In genomic region chr22:21982338-21982965, GRCh38 we compare ENCODE assay signal across 8 cellular contexts. TPM values are rescaled to one million over a fixed set of nuclear protein-coding genes. Genes with fewer than 3 reads are reported as not detected.
DNase-seq lines count a peak whose midpoint lies in the region; ATAC-seq, FAIRE-seq and TF ChIP-seq lines count a peak whose summit lies in the region.

Gene TOP3B, minus strand, starts transcription at chr22:21982787. Its CDS starts 7,078 bp downstream, at chr22:21975709.

- no peaks in the 10 kb centered on the region for H3K9me3 ChIP-seq in kidney (ENCODE audit: control insufficient read depth in 1 of 2, low read length in 2 of 2)

- no peaks in the 10 kb centered on the region for H3K36me3 ChIP-seq in kidney (ENCODE audit: control insufficient read depth in 1 of 2, insufficient read depth in 2 of 2, low read length in 2 of 2)

- H3K9ac ChIP-seq in kidney (ENCODE audit: low read length in 2 of 2) = peak within 1 kb of the TSS; percentile 35 to 87

- H3K4me3 ChIP-seq in kidney (ENCODE audit: low read length in 2 of 2) = peak within 1 kb of the TSS; percentile 71 to 80

- no peak for FAIRE-seq in kidney (lab: Jason Lieb, UNC)

- intact Hi-C loops in kidney (cut with DNase I) = no loop called here

- H3K4me1 ChIP-seq in kidney (ENCODE audit: control insufficient read depth in 1 of 2, insufficient read depth in 1 of 2, low read depth in 1 of 2, low read length in 2 of 2) = peaks cover 0 to 9% of the 10 kb centered on the region in 2 donors

- no peak for TF ChIP-seq CTCF in kidney (IDR thresholded peaks at IDR 0.05; ENCODE audit: borderline replicate concordance, extremely low read depth, insufficient read depth)

- DNase-seq in DMS79 treated with DMSO at 0.1 percent for 48 hours (lab: John Stamatoyannopoulos, UW) (peak; percentile 33), NCI-H345 (lab: John Stamatoyannopoulos, UW) (peak; percentile 77), cerebellar cortex (ENCODE audit: low spot score) (peak; percentile 74), kidney (peak; percentile 94)
- peak; percentile 84 for DNase-seq in activated CD4-positive, CD25-positive, alpha-beta regulatory T cell treated with anti-CD3 and anti-CD28 coated beads, Interleukin-2, amount 50 U/mL, for 72 hours
- DNase-seq in stimulated activated CD4-positive, alpha-beta T cell treated with anti-CD3 and anti-CD28 coated beads, Interleukin-12 subunit alpha, Interleukin-12 subunit beta, amount 100 ng/mL, for 48 hours (ENCODE audit: low read depth in 2 of 3, low spot score in 1 of 3) = peak; percentile 80 to 85 (median 82)

- ATAC-seq in HG02763 (IDR thresholded peaks at IDR 0.05; ENCODE audit: unreplicated experiment) (peak; percentile 60), GM19467 (IDR thresholded peaks at IDR 0.05; ENCODE audit: unreplicated experiment) (no peak)

- no peak within 1 kb of the TSS for H3K27ac ChIP-seq in kidney (ENCODE audit: low read depth in 2 of 2, low read length in 2 of 2)

RNA-seq across cellular contexts. Expression of gene TOP3B, which starts in this region (rescaled TPM):
- 26.7 TPM for total RNA-seq in kidney
- polyA plus RNA-seq in kidney (ENCODE audit: insufficient read depth, low read depth, low replicate concordance) = 8.1 TPM

Comparison
In these comparisons a context has a peak if more than half of its experiments do, and no peak if none do; other contexts are left out.
1. DNase-seq: peak in every context shown above with its lines; median percentile 94 in kidney; 84 in activated CD4-positive, CD25-positive, alpha-beta regulatory T cell treated with anti-CD3 and anti-CD28 coated beads, Interleukin-2, amount 50 U/mL, for 72 hours; 82 in stimulated activated CD4-positive, alpha-beta T cell treated with anti-CD3 and anti-CD28 coated beads, Interleukin-12 subunit alpha, Interleukin-12 subunit beta, amount 100 ng/mL, for 48 hours; 77 in NCI-H345; 74 in cerebellar cortex; 33 in DMS79 treated with DMSO at 0.1 percent for 48 hours.